In the genomic region with DNA sequence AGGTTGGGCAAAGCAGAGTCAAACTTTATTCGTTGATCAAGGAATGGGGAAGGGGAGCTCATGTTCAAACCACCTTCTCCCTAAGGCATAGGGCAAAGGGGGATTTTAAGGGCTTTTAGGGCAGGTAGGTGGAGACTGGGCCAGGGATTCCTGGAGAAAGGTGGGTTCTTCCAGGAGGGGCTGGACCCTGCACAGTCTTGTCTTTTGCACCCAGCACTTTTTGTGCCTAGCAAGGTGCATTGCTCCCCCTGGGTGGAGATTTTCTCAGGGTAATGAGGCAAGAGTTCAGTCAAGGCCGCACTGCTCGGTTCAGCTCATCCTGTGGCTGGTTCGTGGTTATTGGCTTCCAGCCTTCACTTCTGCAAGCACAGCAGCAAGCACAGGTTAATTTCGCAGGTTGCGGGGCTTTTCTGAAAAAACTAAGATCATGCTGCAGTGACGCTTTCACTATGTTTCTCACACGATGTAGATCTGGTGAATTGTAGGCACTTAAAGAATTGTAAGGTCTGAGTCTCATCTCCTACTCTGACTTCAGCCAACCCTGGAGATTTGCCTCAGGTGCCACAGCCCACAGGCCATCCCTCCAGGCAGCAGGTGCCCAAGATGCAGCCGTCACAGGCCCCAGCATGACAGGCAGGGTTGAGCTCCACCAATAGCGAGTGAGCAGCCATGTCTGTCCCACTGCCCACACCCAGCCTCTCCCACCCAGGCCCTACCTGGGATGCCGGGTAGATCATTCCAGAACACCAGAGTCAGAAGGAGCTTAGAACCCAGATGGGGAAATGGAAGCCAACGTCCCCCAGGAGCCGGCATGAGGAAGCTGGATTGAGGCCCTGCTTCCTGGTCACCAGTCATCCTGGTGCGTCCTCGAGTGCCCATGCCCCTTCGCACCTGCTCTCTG, we compare ENCODE assay signal across 11 cellular contexts. TPM values are rescaled to one million over a fixed set of nuclear protein-coding genes. Genes with fewer than 3 reads are reported as not detected.
A peak's percentile ranks its signal among the peaks of the same experiment; 100 is the strongest.
DNase-seq lines count a peak whose midpoint lies in the region; ATAC-seq, FAIRE-seq and TF ChIP-seq lines count a peak whose summit lies in the region.
"Had no signal": no experiment of that assay in that cellular context is flagged by ENCODE, and none has a peak within 500 bp of the region (broad histone marks: within the 10 kb centered on the region; RNA-seq: fewer than 3 reads in every experiment).

No MANE protein-coding gene starts in this region.

- no peak overlapping the region for H3K4me3 ChIP-seq in colonic mucosa
- H3K4me3 ChIP-seq: pancreas had no signal

- H3K27ac ChIP-seq in colonic mucosa, result no peak overlapping the region
- H3K27ac ChIP-seq: pancreas had no signal

- intact Hi-C loops in colonic mucosa (cut with DNase I), result no loop called here

- no peaks in the 10 kb centered on the region for H3K27me3 ChIP-seq in colonic mucosa
- H3K27me3 ChIP-seq: pancreas had no signal

- peak overlapping the region in 1 of 2 donors; percentile 1 for H3K9ac ChIP-seq in colonic mucosa (ENCODE audit: low read depth in 2 of 2, low read length in 2 of 2)

- no peaks in the 10 kb centered on the region for H3K4me1 ChIP-seq in colonic mucosa
- H3K4me1 ChIP-seq: pancreas had no signal

- DNase-seq in GM19239 (ENCODE audit: insufficient read length, low spot score) (no peak), colonic mucosa (peak; percentile 19), occipital lobe (lab: John Stamatoyannopoulos, UW) (no peak), NCI-H2227 treated with DMSO at 0.1 percent for 48 hours (lab: John Stamatoyannopoulos, UW) (no peak), omental fat pad (ENCODE audit: low spot score) (no peak)
- peak; percentile 33 to 73 (median 60) for DNase-seq in stimulated activated naive CD4-positive, alpha-beta T cell (lab: John Stamatoyannopoulos, UW)
- DNase-seq: NCI-H526 treated with DMSO at 0.1 percent for 48 hours had no signal

- TF ChIP-seq CTCF in colonic mucosa (IDR thresholded peaks at IDR 0.05) (no peak), omental fat pad (IDR thresholded peaks at IDR 0.05) (no peak)

- no peaks in the 10 kb centered on the region for H3K9me3 ChIP-seq in colonic mucosa
- H3K9me3 ChIP-seq: pancreas had no signal

- no peaks in the 10 kb centered on the region for H3K36me3 ChIP-seq in colonic mucosa
- H3K36me3 ChIP-seq: pancreas had no signal

- peak; percentile 55 to 58 for ATAC-seq in activated CD4-positive, CD25-positive, alpha-beta regulatory T cell treated with anti-CD3 and anti-CD28 coated beads, Interleukin-2, amount 50 U/mL, for 24 hours
- ATAC-seq in omental fat pad (ENCODE audit: low FRiP score), result no peak
- ATAC-seq: pancreas had no signal

- peak; percentile 8 for FAIRE-seq in GM19239 (lab: Jason Lieb, UNC)
- FAIRE-seq: colon, pancreas had no signal

RNA-seq across cellular contexts. Expression of a gene that starts 37.1 kb away (rescaled TPM):
- total RNA-seq in colonic mucosa (not detected), occipital lobe (not detected), omental fat pad (not detected)
- total RNA-seq: HT1080, pancreas had no signal

RNA-seq across cellular contexts. Expression of a gene that starts 40.4 kb away (rescaled TPM):
- total RNA-seq in colonic mucosa, result under 1 TPM in 1 of 2 donors, not detected in 1; 0.35 TPM
- total RNA-seq in occipital lobe, result 0.31 TPM
- total RNA-seq in omental fat pad, result not detected
- total RNA-seq: HT1080 had no signal

Comparison
In these comparisons a context has a peak if more than half of its experiments do, and no peak if none do; other contexts are left out.
1. DNase-seq: peak in colonic mucosa (single experiment) and stimulated activated naive CD4-positive, alpha-beta T cell (6 of 6); none in GM19239 (single experiment), occipital lobe (single experiment), NCI-H2227 treated with DMSO at 0.1 percent for 48 hours (single experiment) and omental fat pad (single experiment).